In genomic region chr2:64781991-64782390, GRCh38 we compare ENCODE assay signal across 34 cellular contexts.
A peak's percentile ranks its signal among the peaks of the same experiment; 100 is the strongest.
DNase-seq lines count a peak whose midpoint lies in the region; ATAC-seq, FAIRE-seq and TF ChIP-seq lines count a peak whose summit lies in the region.
"Had no signal": no experiment of that assay in that cellular context is flagged by ENCODE, and none has a peak within 500 bp of the region (broad histone marks: within the 10 kb centered on the region; RNA-seq: fewer than 3 reads in every experiment).

No MANE protein-coding gene starts in this region.

- H3K9me3 ChIP-seq in MG63: no peaks in the 10 kb centered on the region; the same call in 1 of the 2 replicates
- H3K9me3 ChIP-seq in left lung: no peaks in the 10 kb centered on the region
- H3K9me3 ChIP-seq: adrenal gland, esophagus squamous epithelium, gastroesophageal sphincter, vagina had no signal

- TF ChIP-seq CTCF in bronchial epithelial cell (IDR thresholded peaks at IDR 0.05; ENCODE audit: insufficient read depth, low read length, severe bottlenecking) (no peak), left lung (IDR thresholded peaks at IDR 0.05) (no peak)

- H3K36me3 Mint-ChIP-seq in activated naive CD8-positive, alpha-beta T cell treated with anti-CD3 and anti-CD28 coated beads, Interleukin-2, amount 50 U/mL, for 24 hours (ENCODE audit: low read depth): no peaks in the 10 kb centered on the region
- H3K36me3 Mint-ChIP-seq: activated CD8-positive, alpha-beta memory T cell treated with anti-CD3 and anti-CD28 coated beads, Interleukin-2, amount 10 ng/mL, durations not matched to agents 7 days and 5 days; CD4-positive, CD25-positive, alpha-beta regulatory T cell; mesothelial cell of epicardium; naive thymus-derived CD8-positive, alpha-beta T cell had no signal

- peak; percentile 39 for DNase-seq in ELR (ENCODE audit: low read depth)
- peak; percentile 37 for DNase-seq in MG63
- peak; percentile 72 for DNase-seq in bronchial epithelial cell (ENCODE audit: low read depth)
- peak; percentile 28 for DNase-seq in myocyte (ENCODE audit: low read depth)
- no peak for DNase-seq in left lung
- DNase-seq in activated naive CD8-positive, alpha-beta T cell treated with anti-CD3 and anti-CD28 coated beads, Interleukin-2, amount 50 U/mL, for 24 hours: no peak
- DNase-seq: activated CD4-positive, alpha-beta T cell treated with anti-CD3 and anti-CD28 coated beads, Interleukin-2, amount 50 U/mL, for 1 hour; activated CD8-positive, alpha-beta memory T cell treated with anti-CD3 and anti-CD28 coated beads, Interleukin-2, amount 10 ng/mL, durations not matched to agents 7 days and 5 days; activated naive CD4-positive, alpha-beta T cell; activated T-cell treated with anti-CD3 and anti-CD28 coated beads, Interleukin-2, amount 50 U/mL, for 72 hours; adrenal gland; CD4-positive, CD25-positive, alpha-beta regulatory T cell; esophagus squamous epithelium; hippocampal formation; MM.1S; naive thymus-derived CD8-positive, alpha-beta T cell; NCI-H1417 treated with DMSO at 0.1 percent for 48 hours; NCI-H2081; NCI-H2227 treated with DMSO at 0.1 percent for 48 hours; NCI-H774; nucleus accumbens; small intestine; stimulated activated naive CD8-positive, alpha-beta T cell treated with anti-CD3 and anti-CD28 coated beads, Interleukin-15, amount 100 ng/mL, for 72 hours had no signal

- H3K9me3 Mint-ChIP-seq in activated naive CD8-positive, alpha-beta T cell treated with anti-CD3 and anti-CD28 coated beads, Interleukin-2, amount 50 U/mL, for 24 hours: no peaks in the 10 kb centered on the region
- H3K9me3 Mint-ChIP-seq: activated T-cell treated with anti-CD3 and anti-CD28 coated beads, Interleukin-2, amount 50 U/mL, for 72 hours; mesothelial cell of epicardium; naive thymus-derived CD8-positive, alpha-beta T cell; stimulated activated naive CD8-positive, alpha-beta T cell treated with anti-CD3 and anti-CD28 coated beads, Interleukin-15, amount 100 ng/mL, for 72 hours had no signal

- intact Hi-C loops in left lung (cut with DNase I): no loop called here

- no peaks in the 10 kb centered on the region for H3K27me3 Mint-ChIP-seq in activated naive CD8-positive, alpha-beta T cell treated with anti-CD3 and anti-CD28 coated beads, Interleukin-2, amount 50 U/mL, for 24 hours
- H3K27me3 Mint-ChIP-seq: activated CD8-positive, alpha-beta memory T cell treated with anti-CD3 and anti-CD28 coated beads, Interleukin-2, amount 10 ng/mL, durations not matched to agents 7 days and 5 days; CD4-positive, CD25-positive, alpha-beta regulatory T cell; stimulated activated naive CD8-positive, alpha-beta T cell treated with anti-CD3 and anti-CD28 coated beads, Interleukin-15, amount 100 ng/mL, for 72 hours had no signal

- no peak for FAIRE-seq in bronchial epithelial cell (lab: Jason Lieb, UNC)
- FAIRE-seq: D721Med, H54, K562, small intestine had no signal

- no peaks in the 10 kb centered on the region for H3K27me3 ChIP-seq in MG63
- no peaks in the 10 kb centered on the region for H3K27me3 ChIP-seq in bronchial epithelial cell (ENCODE audit: control insufficient read depth, insufficient read depth, low read length)
- no peaks in the 10 kb centered on the region for H3K27me3 ChIP-seq in left lung
- H3K27me3 ChIP-seq: adrenal gland, cardiac muscle cell, esophagus squamous epithelium, gastroesophageal sphincter, vagina had no signal

- H3K4me3 ChIP-seq in MG63 (no peak overlapping the region), bronchial epithelial cell (ENCODE audit: low read depth, low read length) (no peak overlapping the region), left lung (no peak overlapping the region)
- H3K4me3 ChIP-seq: adrenal gland, cardiac muscle cell, coronary artery, esophagus squamous epithelium, gastroesophageal sphincter, K562, vagina had no signal

- peaks cover 0 to 12% of the 10 kb centered on the region in 2 donors for H3K4me1 ChIP-seq in left lung
- H3K4me1 ChIP-seq: vagina had no signal

- ATAC-seq in left lung (no peak), HG03521 (IDR thresholded peaks at IDR 0.05; ENCODE audit: unreplicated experiment) (no peak), GM19035 (IDR thresholded peaks at IDR 0.05; ENCODE audit: unreplicated experiment) (no peak)
- no peak for ATAC-seq in activated naive CD8-positive, alpha-beta T cell treated with anti-CD3 and anti-CD28 coated beads, Interleukin-2, amount 50 U/mL, for 24 hours
- ATAC-seq: activated CD8-positive, alpha-beta memory T cell treated with anti-CD3 and anti-CD28 coated beads, Interleukin-2, amount 10 ng/mL, durations not matched to agents 7 days and 5 days; activated T-cell treated with anti-CD3 and anti-CD28 coated beads, Interleukin-2, amount 50 U/mL, for 72 hours; gastroesophageal sphincter; K562; left lobe of liver; naive thymus-derived CD8-positive, alpha-beta T cell; stimulated activated naive CD8-positive, alpha-beta T cell treated with anti-CD3 and anti-CD28 coated beads, Interleukin-15, amount 100 ng/mL, for 72 hours had no signal

- no peak overlapping the region for H3K27ac ChIP-seq in left lung
- H3K27ac ChIP-seq: adrenal gland, cardiac muscle cell, coronary artery, esophagus squamous epithelium, gastroesophageal sphincter, vagina had no signal

- H3K4me3 Mint-ChIP-seq in activated naive CD8-positive, alpha-beta T cell treated with anti-CD3 and anti-CD28 coated beads, Interleukin-2, amount 50 U/mL, for 24 hours: no peak overlapping the region
- H3K4me3 Mint-ChIP-seq: activated CD8-positive, alpha-beta memory T cell treated with anti-CD3 and anti-CD28 coated beads, Interleukin-2, amount 10 ng/mL, durations not matched to agents 7 days and 5 days; activated T-cell treated with anti-CD3 and anti-CD28 coated beads, Interleukin-2, amount 50 U/mL, for 72 hours; CD4-positive, CD25-positive, alpha-beta regulatory T cell; mesothelial cell of epicardium; naive thymus-derived CD8-positive, alpha-beta T cell; stimulated activated naive CD8-positive, alpha-beta T cell treated with anti-CD3 and anti-CD28 coated beads, Interleukin-15, amount 100 ng/mL, for 72 hours had no signal

- H3K27ac Mint-ChIP-seq in activated naive CD8-positive, alpha-beta T cell treated with anti-CD3 and anti-CD28 coated beads, Interleukin-2, amount 50 U/mL, for 24 hours: no peak overlapping the region
- H3K27ac Mint-ChIP-seq: activated CD8-positive, alpha-beta memory T cell treated with anti-CD3 and anti-CD28 coated beads, Interleukin-2, amount 10 ng/mL, durations not matched to agents 7 days and 5 days; activated T-cell treated with anti-CD3 and anti-CD28 coated beads, Interleukin-2, amount 50 U/mL, for 72 hours; stimulated activated naive CD8-positive, alpha-beta T cell treated with anti-CD3 and anti-CD28 coated beads, Interleukin-15, amount 100 ng/mL, for 72 hours had no signal

- peaks cover 1% of the 10 kb centered on the region for H3K4me1 Mint-ChIP-seq in activated naive CD8-positive, alpha-beta T cell treated with anti-CD3 and anti-CD28 coated beads, Interleukin-2, amount 50 U/mL, for 24 hours
- H3K4me1 Mint-ChIP-seq: activated CD8-positive, alpha-beta memory T cell treated with anti-CD3 and anti-CD28 coated beads, Interleukin-2, amount 10 ng/mL, durations not matched to agents 7 days and 5 days had no signal

- H3K36me3 ChIP-seq in MG63 (no peaks in the 10 kb centered on the region), bronchial epithelial cell (ENCODE audit: control insufficient read depth, insufficient read depth, low read length) (no peaks in the 10 kb centered on the region), left lung (no peaks in the 10 kb centered on the region)
- H3K36me3 ChIP-seq: adrenal gland, cardiac muscle cell, esophagus squamous epithelium, gastroesophageal sphincter, vagina had no signal

Comparison
In these comparisons a context has a peak if more than half of its experiments do, and no peak if none do; other contexts are left out.
1. DNase-seq: peak in ELR (single experiment), MG63 (single experiment), bronchial epithelial cell (single experiment) and myocyte (single experiment); none in left lung (0 of 2) and activated naive CD8-positive, alpha-beta T cell treated with anti-CD3 and anti-CD28 coated beads, Interleukin-2, amount 50 U/mL, for 24 hours (single experiment).